ENCODE assay signal across 22 cellular contexts in the genomic region with DNA sequence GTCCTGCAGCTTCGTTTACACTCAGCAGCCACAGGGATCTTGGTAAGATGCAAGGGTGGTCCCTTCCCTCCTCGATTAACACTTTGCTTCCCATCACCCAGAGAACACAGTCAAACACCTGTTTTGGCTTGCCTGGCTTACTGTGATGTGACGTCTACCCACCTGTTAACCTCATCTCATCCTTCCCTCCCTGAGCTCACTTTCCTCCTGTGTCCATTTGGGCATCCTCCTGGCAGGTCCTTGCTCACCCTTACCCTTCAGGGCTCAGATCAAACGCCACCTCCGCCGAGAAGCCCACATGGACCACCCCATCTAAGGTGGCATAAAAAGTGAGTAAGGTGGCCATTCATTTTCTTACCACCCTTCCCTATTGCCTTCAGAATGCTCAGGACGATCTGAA.
"Had no signal": no experiment of that assay in that cellular context is flagged by ENCODE, and none has a peak within 500 bp of the region (broad histone marks: within the 10 kb centered on the region; RNA-seq: fewer than 3 reads in every experiment).

No MANE protein-coding gene starts in this region.

- FAIRE-seq: RCC 7860, TTC549 had no signal

- DNase-seq: activated B cell treated with CpG ODN at 0.5 μM for 24 hours; activated CD4-positive, alpha-beta memory T cell treated with anti-CD3 and anti-CD28 coated beads for 36 hours; activated CD4-positive, alpha-beta T cell treated with anti-CD3 and anti-CD28 coated beads, Interleukin-2, amount 10 ng/mL, durations not matched to agents 7 days and 5 days; activated CD8-positive, alpha-beta memory T cell treated with anti-CD3 and anti-CD28 coated beads for 24 hours; activated gamma-delta T cell; activated naive CD4-positive, alpha-beta T cell treated with anti-CD3 and anti-CD28 coated beads for 36 hours; activated naive CD8-positive, alpha-beta T cell treated with anti-CD3 and anti-CD28 coated beads for 36 hours; activated T-cell treated with anti-CD3 and anti-CD28 coated beads, Interleukin-2, amount 50 U/mL, for 4 hours; brain microvascular endothelial cell; cerebellar nuclear complex; KG1; NCI-H1694; NCI-H2107; NCI-H2171 treated with DMSO at 0.1 percent for 48 hours; NCI-H226; NCI-H526 treated with DMSO at 0.1 percent for 48 hours; SIG-M5; T-helper 17 cell; T-helper 9 cell had no signal

- H3K4me3 Mint-ChIP-seq: activated B cell treated with CpG ODN at 0.5 μM for 24 hours; activated CD4-positive, alpha-beta memory T cell treated with anti-CD3 and anti-CD28 coated beads for 36 hours; activated CD4-positive, alpha-beta T cell treated with anti-CD3 and anti-CD28 coated beads, Interleukin-2, amount 10 ng/mL, durations not matched to agents 7 days and 5 days; activated naive CD4-positive, alpha-beta T cell treated with anti-CD3 and anti-CD28 coated beads for 36 hours; activated naive CD8-positive, alpha-beta T cell treated with anti-CD3 and anti-CD28 coated beads for 36 hours; activated T-cell treated with anti-CD3 and anti-CD28 coated beads, Interleukin-2, amount 50 U/mL, for 4 hours; T-helper 17 cell had no signal

- H3K9me3 Mint-ChIP-seq: activated B cell treated with CpG ODN at 0.5 μM for 24 hours; activated CD4-positive, alpha-beta memory T cell treated with anti-CD3 and anti-CD28 coated beads for 36 hours; activated CD4-positive, alpha-beta T cell treated with anti-CD3 and anti-CD28 coated beads, Interleukin-2, amount 10 ng/mL, durations not matched to agents 7 days and 5 days; activated naive CD4-positive, alpha-beta T cell treated with anti-CD3 and anti-CD28 coated beads for 36 hours; activated naive CD8-positive, alpha-beta T cell treated with anti-CD3 and anti-CD28 coated beads for 36 hours had no signal

- H3K27ac Mint-ChIP-seq: activated B cell treated with CpG ODN at 0.5 μM for 24 hours; activated CD4-positive, alpha-beta memory T cell treated with anti-CD3 and anti-CD28 coated beads for 36 hours; activated CD4-positive, alpha-beta T cell treated with anti-CD3 and anti-CD28 coated beads, Interleukin-2, amount 10 ng/mL, durations not matched to agents 7 days and 5 days; activated naive CD4-positive, alpha-beta T cell treated with anti-CD3 and anti-CD28 coated beads for 36 hours; activated naive CD8-positive, alpha-beta T cell treated with anti-CD3 and anti-CD28 coated beads for 36 hours; T-helper 17 cell had no signal

- H3K27me3 Mint-ChIP-seq: activated B cell treated with CpG ODN at 0.5 μM for 24 hours; activated CD4-positive, alpha-beta memory T cell treated with anti-CD3 and anti-CD28 coated beads for 36 hours; activated naive CD8-positive, alpha-beta T cell treated with anti-CD3 and anti-CD28 coated beads for 36 hours; T-helper 17 cell had no signal

- H3K27ac ChIP-seq: brain microvascular endothelial cell had no signal

- H3K27me3 ChIP-seq: brain microvascular endothelial cell had no signal

- ATAC-seq: activated T-cell treated with anti-CD3 and anti-CD28 coated beads, Interleukin-2, amount 50 U/mL, for 4 hours; PC-3; T-helper 17 cell had no signal
